In the genomic region with DNA sequence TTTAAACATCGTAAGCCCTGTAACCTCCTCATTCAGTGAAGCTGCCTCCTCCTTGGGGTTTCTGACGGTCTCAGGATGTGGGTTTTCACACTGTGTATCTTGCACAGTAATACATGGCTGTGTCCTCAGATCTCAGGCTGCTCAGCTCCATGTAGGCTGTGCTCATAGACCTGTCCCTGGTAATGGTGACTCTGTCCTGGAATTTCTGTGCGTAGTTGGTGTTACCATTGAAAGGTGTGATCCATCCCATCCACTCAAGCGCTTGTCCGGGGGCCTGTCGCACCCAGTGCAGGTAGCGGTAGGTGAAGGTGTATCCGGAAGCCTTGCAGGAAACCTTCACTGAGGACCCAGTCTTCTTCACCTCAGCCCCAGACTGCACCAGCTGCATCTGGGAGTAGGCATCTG, we compare ENCODE assay signal across 12 cellular contexts.
A peak's percentile ranks its signal among the peaks of the same experiment; 100 is the strongest.
DNase-seq lines count a peak whose midpoint lies in the region; ATAC-seq and TF ChIP-seq lines count a peak whose summit lies in the region.
"Had no signal": no experiment of that assay in that cellular context is flagged by ENCODE, and none has a peak within 500 bp of the region (broad histone marks: within the 10 kb centered on the region; RNA-seq: fewer than 3 reads in every experiment).

No MANE protein-coding gene starts in this region.

- peak; percentile 70 to 71 for ATAC-seq in activated naive CD4-positive, alpha-beta T cell treated with anti-CD3 and anti-CD28 coated beads, Interleukin-2, amount 50 U/mL, for 72 hours

- H3K27me3 Mint-ChIP-seq in activated CD4-positive, alpha-beta memory T cell treated with anti-CD3 and anti-CD28 coated beads for 36 hours = no peaks in the 10 kb centered on the region

- H3K27ac Mint-ChIP-seq in activated CD4-positive, alpha-beta memory T cell treated with anti-CD3 and anti-CD28 coated beads for 36 hours = peak overlapping the region; percentile 78
- H3K27ac Mint-ChIP-seq in activated naive CD4-positive, alpha-beta T cell treated with anti-CD3 and anti-CD28 coated beads, Interleukin-2, amount 50 U/mL, for 72 hours = peak overlapping the region; percentile 7 to 28

- H3K27ac ChIP-seq in KOPT-K1 (ENCODE audit: low read depth, low read length, poor library complexity, severe bottlenecking) = peak overlapping the region; percentile 80
- no peak overlapping the region for H3K27ac ChIP-seq in uterus
- H3K27ac ChIP-seq: BLaER1, vagina had no signal

- H3K4me3 Mint-ChIP-seq in activated CD4-positive, alpha-beta memory T cell treated with anti-CD3 and anti-CD28 coated beads for 36 hours = no peak overlapping the region

- H3K36me3 ChIP-seq in KOPT-K1 (ENCODE audit: insufficient read depth, low read length) = no peaks in the 10 kb centered on the region
- no peaks in the 10 kb centered on the region for H3K36me3 ChIP-seq in uterus
- H3K36me3 ChIP-seq: BLaER1, vagina had no signal

- DNase-seq in activated CD4-positive, alpha-beta memory T cell treated with anti-CD3 and anti-CD28 coated beads for 36 hours = peak; percentile 76
- peak in 1 of 2 donors; percentile 46 for DNase-seq in activated naive CD4-positive, alpha-beta T cell treated with anti-CD3 and anti-CD28 coated beads, Interleukin-2, amount 50 U/mL, for 72 hours (ENCODE audit: low spot score in 2 of 2)
- DNase-seq in stimulated activated CD4-positive, alpha-beta T cell treated with anti-CD3 and anti-CD28 coated beads, Interleukin-4, amount 100 ng/mL, for 48 hours (ENCODE audit: low read depth in 2 of 2) = peak; percentile 24 to 30
- DNase-seq in NCI-H446 treated with DMSO at 0.1 percent for 48 hours (lab: John Stamatoyannopoulos, UW) (no peak), uterus (no peak), kidney tubule cell (ENCODE audit: low spot score) (no peak), hippocampal formation (lab: John Stamatoyannopoulos, UW) (no peak)
- DNase-seq: NCI-H1092 treated with DMSO at 0.1 percent for 48 hours, NCI-H69 had no signal

- H3K4me3 ChIP-seq in uterus = no peak overlapping the region
- H3K4me3 ChIP-seq: BLaER1, vagina had no signal

- no peaks in the 10 kb centered on the region for H3K9me3 Mint-ChIP-seq in activated CD4-positive, alpha-beta memory T cell treated with anti-CD3 and anti-CD28 coated beads for 36 hours
- no peaks in the 10 kb centered on the region for H3K9me3 Mint-ChIP-seq in activated naive CD4-positive, alpha-beta T cell treated with anti-CD3 and anti-CD28 coated beads, Interleukin-2, amount 50 U/mL, for 72 hours

- H3K9me3 ChIP-seq in KOPT-K1 (ENCODE audit: insufficient read depth, low read length, poor library complexity, severe bottlenecking) (no peaks in the 10 kb centered on the region), uterus (no peaks in the 10 kb centered on the region)
- H3K9me3 ChIP-seq: BLaER1, vagina had no signal

- H3K4me1 ChIP-seq in uterus = no peaks in the 10 kb centered on the region
- H3K4me1 ChIP-seq: vagina had no signal

- POLR2A ChIA-PET in activated CD4-positive, alpha-beta memory T cell treated with anti-CD3 and anti-CD28 coated beads for 36 hours (lab: Charles Lee) = interaction anchor here (0.9 to 1.8 kb wide), 4 partner anchors 18 to 133 kb away, joined by 3 to 13 read pairs (median 7); no protein-coding TSS in a partner anchor

- CTCF ChIA-PET in activated CD4-positive, alpha-beta memory T cell treated with anti-CD3 and anti-CD28 coated beads for 36 hours (lab: Charles Lee) = interaction anchor here (0.6 to 5.7 kb wide), 17 partner anchors 12 to 365 kb away, joined by 3 to 48 read pairs (median 5); no protein-coding TSS in a partner anchor

- intact Hi-C loops in activated CD4-positive, alpha-beta memory T cell treated with anti-CD3 and anti-CD28 coated beads for 36 hours (cut with micrococcal nuclease) = loop anchor here (1.0 to 5.0 kb wide), 3 partner anchors 18 to 112 kb away; no protein-coding TSS in a partner anchor
- intact Hi-C loops in uterus (cut with DNase I; ENCODE audit: low total_unique reads) = no loop called here

- no peaks in the 10 kb centered on the region for H3K27me3 ChIP-seq in uterus
- H3K27me3 ChIP-seq: BLaER1, vagina had no signal

- no peak for TF ChIP-seq CTCF in uterus (IDR thresholded peaks at IDR 0.05)

- no peak for TF ChIP-seq POLR2A in uterus (IDR thresholded peaks at IDR 0.05)

- no peaks in the 10 kb centered on the region for H3K36me3 Mint-ChIP-seq in activated CD4-positive, alpha-beta memory T cell treated with anti-CD3 and anti-CD28 coated beads for 36 hours
- H3K36me3 Mint-ChIP-seq in activated naive CD4-positive, alpha-beta T cell treated with anti-CD3 and anti-CD28 coated beads, Interleukin-2, amount 50 U/mL, for 72 hours = no peaks in the 10 kb centered on the region

- H3K4me1 Mint-ChIP-seq in activated CD4-positive, alpha-beta memory T cell treated with anti-CD3 and anti-CD28 coated beads for 36 hours (ENCODE audit: low read depth) = peaks cover 63% of the 10 kb centered on the region

Comparison
In these comparisons a context has a peak if more than half of its experiments do, and no peak if none do; other contexts are left out.
1. DNase-seq: peak in activated CD4-positive, alpha-beta memory T cell treated with anti-CD3 and anti-CD28 coated beads for 36 hours (single experiment) and stimulated activated CD4-positive, alpha-beta T cell treated with anti-CD3 and anti-CD28 coated beads, Interleukin-4, amount 100 ng/mL, for 48 hours (2 of 2); none in NCI-H446 treated with DMSO at 0.1 percent for 48 hours (single experiment), uterus (0 of 2), kidney tubule cell (single experiment) and hippocampal formation (0 of 2).